ENCODE assay signal across 17 cellular contexts in the genomic region with DNA sequence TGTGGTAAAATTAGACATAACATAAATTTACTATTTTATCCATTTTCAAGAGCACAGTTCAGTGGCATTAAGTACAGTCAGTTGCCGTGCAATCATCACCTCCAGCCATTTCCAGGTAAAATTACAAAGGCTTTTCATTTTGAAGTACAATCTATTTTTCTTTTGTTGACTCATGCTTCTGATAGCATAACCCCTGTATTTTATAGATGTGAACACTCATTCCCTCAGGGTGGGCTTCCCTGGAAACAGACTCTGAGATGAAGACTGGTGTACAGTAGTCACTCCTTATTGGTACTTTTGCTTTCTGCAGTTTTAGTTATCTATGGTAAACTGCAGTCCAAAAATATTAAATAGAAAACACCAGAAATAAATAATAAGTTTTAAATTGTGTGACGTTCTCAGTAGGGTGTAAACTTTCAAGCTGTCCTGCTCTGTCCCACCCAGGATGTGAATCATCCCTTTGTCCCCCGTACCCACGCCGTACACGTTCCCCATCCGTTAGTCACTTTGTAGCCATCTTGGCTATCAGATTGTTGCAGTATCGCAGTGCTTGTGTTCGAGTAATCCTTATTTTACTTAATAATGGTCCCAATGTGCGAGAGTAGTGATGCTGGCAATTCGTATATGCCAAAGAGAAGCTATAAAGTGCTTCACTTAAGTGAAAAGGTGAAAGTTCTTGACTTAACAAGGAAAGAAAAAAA. TPM values are rescaled to one million over a fixed set of nuclear protein-coding genes. Genes with fewer than 3 reads are reported as not detected.
DNase-seq lines count a peak whose midpoint lies in the region; ATAC-seq and TF ChIP-seq lines count a peak whose summit lies in the region.
"Had no signal": no experiment of that assay in that cellular context is flagged by ENCODE, and none has a peak within 500 bp of the region (broad histone marks: within the 10 kb centered on the region; RNA-seq: fewer than 3 reads in every experiment).

No MANE protein-coding gene starts in this region.

- no peaks in the 10 kb centered on the region for H3K79me1 ChIP-seq in IMR-90 (ENCODE audit: low read depth in 1 of 2, low read length in 2 of 2)

- H4K20me1 ChIP-seq in IMR-90 (ENCODE audit: insufficient read depth, low read length): no peaks in the 10 kb centered on the region
- no peaks in the 10 kb centered on the region for H4K20me1 ChIP-seq in Karpas-422 (ENCODE audit: insufficient read depth, low read depth, low read length)

- no peak overlapping the region for H2AK5ac ChIP-seq in IMR-90 (ENCODE audit: low read depth, low read length)

- H2BK5ac ChIP-seq in IMR-90 (ENCODE audit: low read depth, low read length, poor library complexity, severe bottlenecking): peak overlapping the region; percentile 58

- H3K9me3 ChIP-seq in AG04450 (ENCODE audit: control insufficient read depth, insufficient read depth, low read length) (no peaks in the 10 kb centered on the region), IMR-90 (ENCODE audit: control insufficient read depth, insufficient read depth, low read length) (no peaks in the 10 kb centered on the region), Karpas-422 (ENCODE audit: low read length) (no peaks in the 10 kb centered on the region)
- H3K9me3 ChIP-seq: upper lobe of left lung had no signal

- no peak for TF ChIP-seq RAD21 in IMR-90 (IDR thresholded peaks at IDR 0.05; ENCODE audit: low read length)

- H4K5ac ChIP-seq in IMR-90 (ENCODE audit: low read depth, low read length): no peak overlapping the region

- 90% methylated on average over 2 of the region's 11 CpGs; no CpG with 5 or more reads in 1 of the 2 experiments for WGBS in IMR-90 (ENCODE audit: extremely low coverage in 2 of 2, insufficient read length in 1 of 2), 2 experiments

- H3K36me3 ChIP-seq in IMR-90 (ENCODE audit: control insufficient read depth, insufficient read depth, low read length): no peaks in the 10 kb centered on the region
- H3K36me3 ChIP-seq in Karpas-422 (ENCODE audit: insufficient read depth, low read length): no peaks in the 10 kb centered on the region
- H3K36me3 ChIP-seq: upper lobe of left lung had no signal

- no peak overlapping the region for H3K4me3 ChIP-seq in AG04450 (ENCODE audit: low read depth, low read length)
- H3K4me3 ChIP-seq in IMR-90 (ENCODE audit: insufficient read depth, low read depth, low read length): no peak overlapping the region
- H3K4me3 ChIP-seq in Karpas-422 (ENCODE audit: low read length): no peak overlapping the region
- H3K4me3 ChIP-seq: GM12878, upper lobe of left lung had no signal

- H3K27me3 ChIP-seq in AG04450 (ENCODE audit: control insufficient read depth, insufficient read depth, low read length) (no peaks in the 10 kb centered on the region), IMR-90 (ENCODE audit: control insufficient read depth, insufficient read depth, low read length) (no peaks in the 10 kb centered on the region), Karpas-422 (ENCODE audit: low read length) (no peaks in the 10 kb centered on the region)
- H3K27me3 ChIP-seq: upper lobe of left lung had no signal

- CTCF ChIA-PET in AG04450 (lab: Charles Lee) (no interaction called here), IMR-90 (lab: Yijun Ruan, JAX) (no interaction called here)

- H3K4ac ChIP-seq in IMR-90 (ENCODE audit: low read depth, low read length): no peak overlapping the region

- no peak for TF ChIP-seq POLR2A in IMR-90 (IDR thresholded peaks at IDR 0.05; ENCODE audit: low read depth, low read length)

- H3K18ac ChIP-seq in IMR-90 (ENCODE audit: low read depth, low read length): no peak overlapping the region

- H2AFZ ChIP-seq in IMR-90 (replicated peaks; ENCODE audit: low read length, poor library complexity) (no peak overlapping the region), Karpas-422 (ENCODE audit: low read length) (no peak overlapping the region)

- H3K79me2 ChIP-seq in Karpas-422 (ENCODE audit: low read length): no peaks in the 10 kb centered on the region

- H2BK120ac ChIP-seq in IMR-90 (ENCODE audit: low read depth, low read length): peak overlapping the region; percentile 53; the same call in 1 of the 2 replicates

- H3K9ac ChIP-seq in IMR-90 (ENCODE audit: low read depth, low read length): no peak overlapping the region
- H3K9ac ChIP-seq in Karpas-422 (ENCODE audit: low read length): no peak overlapping the region

- BruUV-seq in IMR-90 (replicated peaks; lab: Mats Ljungman, UMichigan): no TSS peak

- H3K27ac ChIP-seq in AG04450 (ENCODE audit: low read depth, low read length) (peak overlapping the region; percentile 42), IMR-90 (ENCODE audit: insufficient read depth, low read length) (no peak overlapping the region), Karpas-422 (ENCODE audit: low read length) (no peak overlapping the region)
- H3K27ac ChIP-seq: upper lobe of left lung had no signal

- DNase-seq in AG04450 (ENCODE audit: low read depth, low spot score) (peak; percentile 20), IMR-90 (peak; percentile 70), amniotic epithelial cell (ENCODE audit: low read depth) (peak; percentile 54), globus pallidus (ENCODE audit: low spot score) (peak; percentile 54), Karpas-422 (no peak), NCI-H2107 treated with DMSO at 0.1 percent for 48 hours (lab: John Stamatoyannopoulos, UW; ENCODE audit: unreplicated experiment) (no peak)
- DNase-seq in activated T-cell treated with anti-CD3 and anti-CD28 coated beads, Interleukin-2, amount 50 U/mL, for 1 hour: no peak
- no peak for DNase-seq in stimulated activated effector memory CD8-positive, alpha-beta T cell treated with anti-CD3 and anti-CD28 coated beads, Interleukin-12 subunit alpha, Interleukin-12 subunit beta, amount 100 ng/mL, for 72 hours (ENCODE audit: low spot score in 2 of 2)
- DNase-seq: activated CD4-positive, alpha-beta T cell treated with anti-CD3 and anti-CD28 coated beads for 4 hours; activated T-cell treated with anti-CD3 and anti-CD28 coated beads, Interleukin-2, amount 50 U/mL, for 72 hours; endodermal cell; naive thymus-derived CD4-positive, alpha-beta T cell; NCI-H2029 treated with DMSO at 0.1 percent for 48 hours; stimulated activated CD4-positive, alpha-beta T cell treated with anti-CD3 and anti-CD28 coated beads, Interleukin-4, amount 100 ng/mL, for 24 hours; upper lobe of left lung had no signal

- no peak overlapping the region; the same call in 1 of the 2 replicates for H4K91ac ChIP-seq in IMR-90 (ENCODE audit: insufficient read depth, low read depth, low read length)

- H3K4me2 ChIP-seq in IMR-90 (ENCODE audit: low read depth, low read length): peak overlapping the region; percentile 43; the same call in 1 of the 2 replicates
- H3K4me2 ChIP-seq in Karpas-422 (ENCODE audit: low read depth, low read length, poor library complexity, severe bottlenecking): no peak overlapping the region

- H3K23ac ChIP-seq in IMR-90 (ENCODE audit: low read depth, low read length): no peak overlapping the region

- TF ChIP-seq CTCF in AG04450 (IDR thresholded peaks at IDR 0.05; ENCODE audit: low read depth, low read length) (no peak), IMR-90 (conservative IDR thresholded peaks at IDR 0.05; ENCODE audit: low read depth, low read length) (no peak)

- H2AK9ac ChIP-seq in IMR-90 (replicated peaks; ENCODE audit: low read depth, low read length, poor library complexity): no peak overlapping the region

- peaks cover 6% of the 10 kb centered on the region for H3K4me1 Mint-ChIP-seq in stimulated activated effector memory CD8-positive, alpha-beta T cell treated with anti-CD3 and anti-CD28 coated beads, Interleukin-12 subunit alpha, Interleukin-12 subunit beta, amount 100 ng/mL, for 72 hours
- H3K4me1 Mint-ChIP-seq: endodermal cell; naive thymus-derived CD4-positive, alpha-beta T cell had no signal

- dilution Hi-C loops in IMR-90 (cut with HindIII; ENCODE audit: low sequenced_read_pairs, unreplicated experiment): no loop called here

- no peaks in the 10 kb centered on the region for H3K9me3 Mint-ChIP-seq in stimulated activated effector memory CD8-positive, alpha-beta T cell treated with anti-CD3 and anti-CD28 coated beads, Interleukin-12 subunit alpha, Interleukin-12 subunit beta, amount 100 ng/mL, for 72 hours
- H3K9me3 Mint-ChIP-seq: stimulated activated memory B cell treated with anti-CD40 and anti-IgM and Interleukin-4, amounts not matched to agents 10 μg/mL and 1 μg/mL and 100 μg/mL, for 72 hours had no signal

- POLR2A ChIA-PET in AG04450 (lab: Yijun Ruan, JAX): interaction anchor here (0.7 to 1.0 kb wide), 2 partner anchors 16 to 25 kb away, joined by 3 read pairs; no protein-coding TSS in a partner anchor
- POLR2A ChIA-PET in IMR-90 (lab: Charles Lee; ENCODE audit: unreplicated experiment): no interaction called here

- no peak for ATAC-seq in IMR-90 (ENCODE audit: low read depth)
- ATAC-seq in stimulated activated effector memory CD8-positive, alpha-beta T cell treated with anti-CD3 and anti-CD28 coated beads, Interleukin-12 subunit alpha, Interleukin-12 subunit beta, amount 100 ng/mL, for 72 hours: no peak
- ATAC-seq: activated T-cell treated with anti-CD3 and anti-CD28 coated beads, Interleukin-2, amount 50 U/mL, for 72 hours; naive thymus-derived CD4-positive, alpha-beta T cell; stimulated activated memory B cell treated with anti-CD40 and anti-IgM and Interleukin-4, amounts not matched to agents 10 μg/mL and 1 μg/mL and 100 μg/mL, for 72 hours had no signal

- no peak overlapping the region for H2BK20ac ChIP-seq in IMR-90 (ENCODE audit: low read depth, low read length)

- H3K9me1 ChIP-seq in IMR-90 (ENCODE audit: insufficient read depth, low read length): no peaks in the 10 kb centered on the region

- H3K36me3 Mint-ChIP-seq in stimulated activated effector memory CD8-positive, alpha-beta T cell treated with anti-CD3 and anti-CD28 coated beads, Interleukin-12 subunit alpha, Interleukin-12 subunit beta, amount 100 ng/mL, for 72 hours: no peaks in the 10 kb centered on the region
- H3K36me3 Mint-ChIP-seq: naive thymus-derived CD4-positive, alpha-beta T cell had no signal

- H3K14ac ChIP-seq in IMR-90 (replicated peaks; ENCODE audit: low read depth, low read length): 0 out of 2 replicates have a peak overlapping the region, but pooled peaks have one; percentile 46

- no peak overlapping the region for H2BK15ac ChIP-seq in IMR-90 (ENCODE audit: low read depth, low read length)

- H3K27ac Mint-ChIP-seq in stimulated activated effector memory CD8-positive, alpha-beta T cell treated with anti-CD3 and anti-CD28 coated beads, Interleukin-12 subunit alpha, Interleukin-12 subunit beta, amount 100 ng/mL, for 72 hours: no peak overlapping the region
- H3K27ac Mint-ChIP-seq: activated T-cell treated with anti-CD3 and anti-CD28 coated beads, Interleukin-2, amount 50 U/mL, for 72 hours; endodermal cell; naive thymus-derived CD4-positive, alpha-beta T cell; stimulated activated memory B cell treated with anti-CD40 and anti-IgM and Interleukin-4, amounts not matched to agents 10 μg/mL and 1 μg/mL and 100 μg/mL, for 72 hours had no signal

- intact Hi-C loops in IMR-90 (cut with micrococcal nuclease): no loop called here

- H4K8ac ChIP-seq in IMR-90 (ENCODE audit: low read depth in 2 of 2, low read length in 2 of 2): peak overlapping the region in 1 of 2 experiments; percentile 63; a peak in 1 of 4 replicates

- H3K4me1 ChIP-seq in IMR-90 (ENCODE audit: control insufficient read depth, insufficient read depth, low read length): peaks cover 3% of the 10 kb centered on the region; the same call in 1 of the 2 replicates
- peaks cover 4% of the 10 kb centered on the region for H3K4me1 ChIP-seq in Karpas-422 (ENCODE audit: low read length)
- H3K4me1 ChIP-seq: upper lobe of left lung had no signal

- no peaks in the 10 kb centered on the region for H3K9me2 ChIP-seq in Karpas-422 (replicated peaks; ENCODE audit: insufficient read depth, low read length)

- H3K56ac ChIP-seq in IMR-90 (ENCODE audit: extremely low read depth, insufficient read depth, low read length): 0 out of 2 replicates have a peak overlapping the region, but pooled peaks have one; percentile 16

- no peak overlapping the region for H3K4me3 Mint-ChIP-seq in stimulated activated effector memory CD8-positive, alpha-beta T cell treated with anti-CD3 and anti-CD28 coated beads, Interleukin-12 subunit alpha, Interleukin-12 subunit beta, amount 100 ng/mL, for 72 hours
- H3K4me3 Mint-ChIP-seq: activated T-cell treated with anti-CD3 and anti-CD28 coated beads, Interleukin-2, amount 50 U/mL, for 72 hours; endodermal cell; naive thymus-derived CD4-positive, alpha-beta T cell; stimulated activated memory B cell treated with anti-CD40 and anti-IgM and Interleukin-4, amounts not matched to agents 10 μg/mL and 1 μg/mL and 100 μg/mL, for 72 hours had no signal

- in situ Hi-C loops in IMR-90 (cut with MboI; ENCODE audit: low sequenced_read_pairs): no loop called here

RNA-seq across cellular contexts. Expression of a gene that starts 41.1 kb away (rescaled TPM):
- 23.2 and 30.7 TPM in 2 replicates for polyA plus RNA-seq in AG04450 (2011; rRNA removed)
- polyA minus RNA-seq in AG04450 (2011; rRNA and poly(A)+ RNA removed): 35.1 and 37.3 TPM in 2 replicates
- 31.2 and 33.6 TPM in 2 replicates for total RNA-seq in IMR-90 (2012; rRNA removed)
- polyA plus RNA-seq in IMR-90 (2012; rRNA removed): 9.6 and 11.9 TPM in 2 replicates
- polyA plus RNA-seq in IMR-90 (2012; cell fraction: cytosol; rRNA removed): 4.2 and 5.0 TPM in 2 replicates
- polyA plus RNA-seq in IMR-90 (2012; cell fraction: nucleus; rRNA removed; ENCODE audit: low replicate concordance): 10.8 and 32.4 TPM in 2 replicates
- total RNA-seq in Karpas-422 (2014; rRNA removed; shearing (Covaris generic); ENCODE audit: low replicate concordance): 15.7 and 19.6 TPM in 2 replicates

Comparison
In these comparisons a context has a peak if more than half of its experiments do, and no peak if none do; other contexts are left out.
1. DNase-seq: peak in AG04450 (single experiment), IMR-90 (single experiment), amniotic epithelial cell (single experiment) and globus pallidus (single experiment); none in Karpas-422 (single experiment), activated T-cell treated with anti-CD3 and anti-CD28 coated beads, Interleukin-2, amount 50 U/mL, for 1 hour (single experiment), stimulated activated effector memory CD8-positive, alpha-beta T cell treated with anti-CD3 and anti-CD28 coated beads, Interleukin-12 subunit alpha, Interleukin-12 subunit beta, amount 100 ng/mL, for 72 hours (0 of 2) and NCI-H2107 treated with DMSO at 0.1 percent for 48 hours (single experiment).